ENCODE assay signal across 11 cellular contexts in the genomic region with DNA sequence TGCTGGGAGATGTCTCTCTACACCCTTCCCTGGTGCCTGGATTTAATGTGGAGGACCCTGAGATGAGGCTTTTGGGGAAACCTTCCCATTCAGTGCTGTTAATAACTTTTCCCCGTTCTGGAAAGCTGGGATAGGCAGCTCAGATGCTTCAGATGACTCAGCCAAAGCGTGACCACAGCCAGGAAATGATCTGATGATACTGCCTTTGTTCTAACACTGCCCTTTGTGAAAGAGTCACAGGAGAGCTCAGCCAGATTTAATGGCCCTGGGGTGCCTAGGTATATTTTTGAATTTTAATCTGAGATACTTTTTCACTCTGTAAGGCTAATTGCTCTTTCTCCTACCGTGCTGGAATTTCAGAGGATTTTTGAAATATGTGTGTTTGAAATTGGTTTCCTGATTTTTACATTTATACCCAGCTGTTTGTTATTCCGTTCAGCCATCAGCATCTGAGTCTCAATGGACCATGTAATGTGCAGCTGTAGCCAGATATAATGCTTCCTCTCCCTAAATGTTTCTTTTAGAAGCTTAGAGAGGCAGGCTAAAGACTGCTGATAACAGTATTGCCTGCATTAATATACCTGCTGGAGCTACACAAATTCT. TPM values are rescaled to one million over a fixed set of nuclear protein-coding genes. Genes with fewer than 3 reads are reported as not detected.
A peak's percentile ranks its signal among the peaks of the same experiment; 100 is the strongest.
DNase-seq lines count a peak whose midpoint lies in the region; ATAC-seq and TF ChIP-seq lines count a peak whose summit lies in the region.
"Had no signal": no experiment of that assay in that cellular context is flagged by ENCODE, and none has a peak within 500 bp of the region (broad histone marks: within the 10 kb centered on the region; RNA-seq: fewer than 3 reads in every experiment).

No MANE protein-coding gene starts in this region.

- peaks cover 14 to 24% of the 10 kb centered on the region in 2 donors for H3K4me1 ChIP-seq in left lung

- H3K9me3 ChIP-seq in AG04450 (ENCODE audit: control insufficient read depth, insufficient read depth, low read length) (no peaks in the 10 kb centered on the region), MG63 (peaks cover 3% of the 10 kb centered on the region; the same call in 1 of the 2 replicates), left lung (no peaks in the 10 kb centered on the region)
- H3K9me3 ChIP-seq: stomach had no signal

- H3K27ac ChIP-seq in AG04450 (ENCODE audit: low read depth, low read length) (no peak overlapping the region), epithelial cell of prostate (peak overlapping the region; percentile 7), left lung (peak overlapping the region in 1 of 2 donors; percentile 13)
- H3K27ac ChIP-seq: stomach had no signal

- H3K36me3 ChIP-seq in MG63 (no peaks in the 10 kb centered on the region), left lung (no peaks in the 10 kb centered on the region)
- H3K36me3 ChIP-seq: stomach had no signal

- intact Hi-C loops in left lung (cut with DNase I): no loop called here

- CTCF ChIA-PET in AG04450 (lab: Charles Lee): interaction anchor here (0.6 to 3.2 kb wide), 17 partner anchors 12 to 1706 kb away, joined by 3 to 15 read pairs (median 3); no protein-coding TSS in a partner anchor

- POLR2A ChIA-PET in AG04450 (lab: Yijun Ruan, JAX): interaction anchor here (0.6 kb wide), 1 partner anchor 406 kb away, joined by 6 read pairs; no protein-coding TSS in a partner anchor

- ATAC-seq in left lung (peak; percentile 78), GM18505 (IDR thresholded peaks at IDR 0.05; ENCODE audit: unreplicated experiment) (no peak)

- TF ChIP-seq POLR2A in GM18505 (IDR thresholded peaks at IDR 0.05; ENCODE audit: borderline replicate concordance, extremely low read depth, insufficient read depth, insufficient read length): no peak

- H3K4me3 ChIP-seq in AG04450 (ENCODE audit: low read depth, low read length) (no peak overlapping the region), MG63 (no peak overlapping the region), left lung (no peak overlapping the region)
- H3K4me3 ChIP-seq: stomach had no signal

- DNase-seq in AG04450 (ENCODE audit: low read depth, low spot score) (peak; percentile 27), MG63 (peak; percentile 74), epithelial cell of prostate (ENCODE audit: low read depth, low spot score) (peak; percentile 43), left lung (no peak), NCI-H774 (lab: John Stamatoyannopoulos, UW) (no peak), NCI-H1436 treated with DMSO at 0.1 percent for 48 hours (lab: John Stamatoyannopoulos, UW) (no peak), COLO668 (lab: John Stamatoyannopoulos, UW; ENCODE audit: unreplicated experiment) (no peak)
- DNase-seq: KG1, stomach, T1000 had no signal

- H3K27me3 ChIP-seq in AG04450 (ENCODE audit: control insufficient read depth, insufficient read depth, low read length) (no peaks in the 10 kb centered on the region), MG63 (no peaks in the 10 kb centered on the region), left lung (no peaks in the 10 kb centered on the region)
- H3K27me3 ChIP-seq: stomach had no signal

- TF ChIP-seq CTCF in AG04450 (IDR thresholded peaks at IDR 0.05; ENCODE audit: low read depth, low read length) (no peak), left lung (IDR thresholded peaks at IDR 0.05) (no peak)

RNA-seq across cellular contexts. Expression of gene CELF2, which starts 17.7 kb away (rescaled TPM):
- 20.9 and 24.7 TPM in 2 replicates for polyA plus RNA-seq in AG04450 (2011; rRNA removed)
- polyA minus RNA-seq in AG04450 (2011; rRNA and poly(A)+ RNA removed): 26.2 and 26.7 TPM in 2 replicates
- 1.5 and 9.7 TPM in 2 replicates for total RNA-seq in MG63 (2014; rRNA removed; shearing (Covaris generic); ENCODE audit: low replicate concordance)
- total RNA-seq in left lung: 100 to 1,000 TPM in 1 of 2 donors, 10 to 100 TPM in 1; 89.5 to 107 TPM

Comparison
In these comparisons a context has a peak if more than half of its experiments do, and no peak if none do; other contexts are left out.
1. DNase-seq: peak in AG04450 (single experiment), MG63 (single experiment) and epithelial cell of prostate (single experiment); none in left lung (0 of 2), NCI-H774 (single experiment), NCI-H1436 treated with DMSO at 0.1 percent for 48 hours (single experiment) and COLO668 (single experiment).